ENCODE assay signal across 8 cellular contexts in genomic region chr14:68815288-68816182, GRCh38. TPM values are rescaled to one million over a fixed set of nuclear protein-coding genes. Genes with fewer than 3 reads are reported as not detected.
DNase-seq lines count a peak whose midpoint lies in the region; ATAC-seq, FAIRE-seq and TF ChIP-seq lines count a peak whose summit lies in the region.

No MANE protein-coding gene starts in this region.

- peak overlapping the region; percentile 76 to 94 (median 82) for H3K4me3 Mint-ChIP-seq in CD8-positive, alpha-beta memory T cell

- no peaks in the 10 kb centered on the region for H3K9me3 Mint-ChIP-seq in CD8-positive, alpha-beta memory T cell

- ATAC-seq in HG02970 (IDR thresholded peaks at IDR 0.05; ENCODE audit: low FRiP score, unreplicated experiment) (peak; percentile 2), HepG2 (no peak), GM19463 (IDR thresholded peaks at IDR 0.05; ENCODE audit: unreplicated experiment) (no peak)

- H3K4me3 ChIP-seq in CD8-positive, alpha-beta memory T cell (ENCODE audit: low read length): peak overlapping the region; percentile 79
- H3K4me3 ChIP-seq in HepG2 (replicated peaks in 1 of 3; ENCODE audit: insufficient read depth in 1 of 3, low read depth in 2 of 3, low read length in 3 of 3) (peak overlapping the region; percentile 40 to 66 (median 49)), tibial artery (peak overlapping the region; percentile 51 to 68)

- H3K27ac Mint-ChIP-seq in CD8-positive, alpha-beta memory T cell: peak overlapping the region; percentile 90 to 100 (median 96)

- no peak for TF ChIP-seq CTCF in HepG2 (CRISPR knock-in tag; IDR thresholded peaks at IDR 0.05)
- TF ChIP-seq CTCF in tibial artery (IDR thresholded peaks at IDR 0.05): no peak

- FAIRE-seq in HepG2 (lab: Jason Lieb, UNC): peak; percentile 67

- DNase-seq in CD8-positive, alpha-beta memory T cell: peak in 2 of 5 donors; percentile 42 to 55
- DNase-seq in HepG2 (ENCODE audit: low spot score) (no peak), tibial artery (peak in 1 of 2 donors; percentile 73), HPDE6-E6E7 (ENCODE audit: extremely low spot score) (no peak), NCI-H187 treated with DMSO at 0.1 percent for 48 hours (lab: John Stamatoyannopoulos, UW) (no peak)

- CTCF ChIA-PET in CD8-positive, alpha-beta memory T cell (lab: Charles Lee): interaction anchor here (0.8 to 11.6 kb wide), 27 partner anchors 9 to 978 kb away, joined by 3 to 282 read pairs (median 8); partner anchors contain the start of gene ZFP36L1
- CTCF ChIA-PET in HepG2 (lab: Yijun Ruan, JAX; ENCODE audit: low intra/inter-chr PET ratio, low total read pairs): interaction anchor here (1.6 kb wide), 1 partner anchor 99 kb away, joined by 6 read pairs; no protein-coding TSS in a partner anchor

- no peaks in the 10 kb centered on the region for H3K36me3 ChIP-seq in CD8-positive, alpha-beta memory T cell (ENCODE audit: insufficient read depth, low read length)
- H3K36me3 ChIP-seq in HepG2 (replicated peaks in 1 of 2; ENCODE audit: control insufficient read depth in 1 of 2, insufficient read depth in 2 of 2, low read length in 2 of 2) (no peaks in the 10 kb centered on the region), tibial artery (no peaks in the 10 kb centered on the region)

- no peaks in the 10 kb centered on the region for H3K79me2 ChIP-seq in HepG2 (ENCODE audit: insufficient read depth, low read length)

- POLR2A ChIA-PET in CD8-positive, alpha-beta memory T cell (lab: Charles Lee): interaction anchor here (0.6 to 12.2 kb wide), 12 partner anchors 10 to 605 kb away, joined by 3 to 445 read pairs (median 4); partner anchors contain the start of gene ZFP36L1
- POLR2A ChIA-PET in HepG2 (lab: Yijun Ruan, JAX): interaction anchor here (1.3 to 5.6 kb wide), 10 partner anchors 8 to 346 kb away, joined by 3 to 74 read pairs (median 10); partner anchors contain the start of gene ZFP36L1

- no peaks in the 10 kb centered on the region for H3K27me3 Mint-ChIP-seq in CD8-positive, alpha-beta memory T cell

- intact Hi-C loops in HepG2 (cut with micrococcal nuclease; ENCODE audit: unreplicated experiment): loop anchor here (1.0 to 10.0 kb wide), 3 partner anchors 351 to 871 kb away; no protein-coding TSS in a partner anchor
- intact Hi-C loops in tibial artery (cut with DNase I; ENCODE audit: low total_unique reads): loop anchor here (10.0 kb wide), 1 partner anchor 571 kb away; no protein-coding TSS in a partner anchor

- peak overlapping the region; percentile 88 for H3K4me2 ChIP-seq in HepG2 (ENCODE audit: low read depth, low read length)

- H3K36me3 Mint-ChIP-seq in CD8-positive, alpha-beta memory T cell: peaks cover 0 to 1% (median 0%) of the 10 kb centered on the region in 3 donors

- TF ChIP-seq POLR2A in HepG2 (IDR thresholded peaks at IDR 0.05; ENCODE audit: insufficient read depth in 1 of 2, low read depth in 2 of 2, low read length in 2 of 2): no peak

- H3K4me1 Mint-ChIP-seq in CD8-positive, alpha-beta memory T cell: peaks cover 69 to 78% (median 74%) of the 10 kb centered on the region in 3 donors

- no peak overlapping the region for H2AFZ ChIP-seq in HepG2 (ENCODE audit: low read length)

- in situ Hi-C loops in HepG2 (cut with HindIII; ENCODE audit: extremely low pct_ligation_motif_present, low pct_unique_long_range_greater_than_20kb): loop anchor here (5.0 to 25.0 kb wide), 3 partner anchors 568 to 1203 kb away; partner anchors contain the start of genes ARG2 and PIGH

- H3K27me3 ChIP-seq in CD8-positive, alpha-beta memory T cell (ENCODE audit: insufficient read depth, low read length, poor library complexity, severe bottlenecking): no peaks in the 10 kb centered on the region
- no peaks in the 10 kb centered on the region for H3K27me3 ChIP-seq in HepG2 (ENCODE audit: control insufficient read depth in 1 of 2, insufficient read depth in 2 of 2, low read length in 2 of 2)
- H3K27me3 ChIP-seq in tibial artery: no peaks in the 10 kb centered on the region

- peaks cover 64% of the 10 kb centered on the region for H3K4me1 ChIP-seq in CD8-positive, alpha-beta memory T cell (ENCODE audit: insufficient read depth, low read length)
- peaks cover 68% of the 10 kb centered on the region for H3K4me1 ChIP-seq in HepG2 (ENCODE audit: insufficient read depth, low read length)
- H3K4me1 ChIP-seq in tibial artery: peaks cover 6 to 49% (median 43%) of the 10 kb centered on the region in 4 donors

- H3K9ac ChIP-seq in HepG2 (ENCODE audit: insufficient read depth, low read depth, low read length): peak overlapping the region; percentile 44

- no peak for TF ChIP-seq RAD21 in HepG2 (CRISPR knock-in tag; IDR thresholded peaks at IDR 0.05)

- no peaks in the 10 kb centered on the region for H4K20me1 ChIP-seq in HepG2 (ENCODE audit: insufficient read depth, low read length)

- peak overlapping the region; percentile 86 for H3K27ac ChIP-seq in CD8-positive, alpha-beta memory T cell (ENCODE audit: low read depth, low read length)
- H3K27ac ChIP-seq in angular gyrus (ENCODE audit: low read depth, low read length): peak overlapping the region; percentile 97
- H3K27ac ChIP-seq in HepG2 (ENCODE audit: extremely low read length, insufficient read depth, low read length): peak overlapping the region; percentile 62
- peak overlapping the region; percentile 88 to 98 for H3K27ac ChIP-seq in tibial artery

- WGBS in HepG2 (ENCODE audit: low lambda C conversion rate): 72% methylated on average over 12 of the region's 16 CpGs

- no peaks in the 10 kb centered on the region for H3K9me3 ChIP-seq in CD8-positive, alpha-beta memory T cell (ENCODE audit: low read length)
- H3K9me3 ChIP-seq in HepG2 (ENCODE audit: low read length): no peaks in the 10 kb centered on the region
- no peaks in the 10 kb centered on the region for H3K9me3 ChIP-seq in tibial artery

- TF ChIP-seq EP300 in HepG2 (IDR thresholded peaks at IDR 0.05; ENCODE audit: low read depth in 2 of 2, low read length in 2 of 2) (no peak), HepG2 (CRISPR knock-in tag; IDR thresholded peaks at IDR 0.05; ENCODE audit: borderline replicate concordance) (no peak)

- BruUV-seq in HepG2 (replicated peaks; lab: Mats Ljungman, UMichigan): TSS peak; percentile 63

TF ChIP-seq in HepG2, 621 proteins besides CTCF, POLR2A, EP300 and RAD21 (continues in another document):
- TF ChIP-seq SKIL (CRISPR knock-in tag; IDR thresholded peaks at IDR 0.05; ENCODE audit: borderline replicate concordance) (no peak), XBP1 (CRISPR knock-in tag; IDR thresholded peaks at IDR 0.05) (no peak), ZNF629 (CRISPR knock-in tag; conservative IDR thresholded peaks at IDR 0.05) (0 out of 2 replicates have a peak, but pooled peaks have one; percentile 1), ZNF207 (IDR thresholded peaks at IDR 0.05; ENCODE audit: borderline replicate concordance) (no peak), MAF1 (CRISPR knock-in tag; IDR thresholded peaks at IDR 0.05; ENCODE audit: borderline replicate concordance) (no peak), GABPB1 (CRISPR knock-in tag; IDR thresholded peaks at IDR 0.05) (no peak), ZFP36 (IDR thresholded peaks at IDR 0.05; ENCODE audit: borderline replicate concordance, low read depth, low read length, partially characterized antibody) (peak; percentile 73)

RNA-seq across cellular contexts. Expression of gene ZFP36L1, which starts 22.7 kb away (rescaled TPM):
- 100 to 1,000 TPM; 128 to 133 TPM for total RNA-seq in CD8-positive, alpha-beta memory T cell
- polyA plus RNA-seq in CD8-positive, alpha-beta memory T cell: 124 TPM
- 7.4 and 8.4 TPM in 2 replicates for total RNA-seq in HepG2 (2016; rRNA removed; fragmentation: Illumina TruSeq; extraction: Trizol)
- total RNA-seq in HepG2 (2016; cell fraction: cytosol; rRNA removed; fragmentation: Illumina TruSeq; extraction: Trizol; ENCODE audit: low read depth): 2.6 and 3.4 TPM in 2 replicates
- 7.9 and 8.4 TPM in 2 replicates for total RNA-seq in HepG2 (2016; cell fraction: insoluble cytoplasmic fraction; rRNA removed; fragmentation: Illumina TruSeq; extraction: Trizol)
- total RNA-seq in HepG2 (2016; cell fraction: membrane; rRNA removed; fragmentation: Illumina TruSeq; extraction: Trizol): 11.1 and 11.3 TPM in 2 replicates
- 13.8 and 14.1 TPM in 2 replicates for total RNA-seq in HepG2 (2016; cell fraction: nucleus; rRNA removed; fragmentation: Illumina TruSeq; extraction: Trizol)
- 10.2 and 12.7 TPM in 2 replicates for polyA plus RNA-seq in HepG2 (2011; rRNA removed)
- 11.2 and 18.0 TPM in 2 replicates for polyA plus RNA-seq in HepG2 (2011; cell fraction: cytosol; rRNA removed)
- polyA plus RNA-seq in HepG2 (2011; cell fraction: nucleus; rRNA removed): 66.5 and 69.1 TPM in 2 replicates
- polyA plus RNA-seq in HepG2 (2012): 23.2 and 32.2 TPM in 2 replicates
- 2.7 and 2.8 TPM in 2 replicates for polyA plus RNA-seq in HepG2 (2016; cell fraction: cytosol; fragmentation: Illumina TruSeq; extraction: Trizol; ENCODE audit: low read depth)
- 20.7 and 26.8 TPM in 2 replicates for polyA plus RNA-seq in HepG2 (2016; cell fraction: insoluble cytoplasmic fraction; fragmentation: Illumina TruSeq; extraction: Trizol; ENCODE audit: low read depth)
- polyA plus RNA-seq in HepG2 (2016; cell fraction: membrane; fragmentation: Illumina TruSeq; extraction: Trizol; ENCODE audit: low read depth): 9.2 and 10.1 TPM in 2 replicates
- polyA plus RNA-seq in HepG2 (2016; cell fraction: nucleus; fragmentation: Illumina TruSeq; extraction: Trizol; ENCODE audit: insufficient read depth, low read depth): 53.8 and 57.0 TPM in 2 replicates
- polyA minus RNA-seq in HepG2 (2011; rRNA and poly(A)+ RNA removed; ENCODE audit: low replicate concordance): 8.5 and 26.8 TPM in 2 replicates
- polyA minus RNA-seq in HepG2 (2011; cell fraction: cytosol; rRNA and poly(A)+ RNA removed): 56.3 and 73.8 TPM in 2 replicates
- polyA minus RNA-seq in HepG2 (2011; cell fraction: nucleus; rRNA and poly(A)+ RNA removed): 11.8 and 13.8 TPM in 2 replicates

Comparison
In these comparisons a context has a peak if more than half of its experiments do, and no peak if none do; other contexts are left out.
1. RNA of gene ZFP36L1, which starts 22.7 kb away (total RNA-seq): 128 to 133 TPM in CD8-positive, alpha-beta memory T cell; 2.6 to 14.1 TPM in HepG2; every median in the first group is over 4 times any median in the second.
2. Peak in every context shown above with its lines, with median percentiles within 50 percentile points of each other: H3K27ac ChIP-seq and H3K4me3 ChIP-seq.